Comparison of ENCODE assay signal across 23 cellular contexts in the genomic region with DNA sequence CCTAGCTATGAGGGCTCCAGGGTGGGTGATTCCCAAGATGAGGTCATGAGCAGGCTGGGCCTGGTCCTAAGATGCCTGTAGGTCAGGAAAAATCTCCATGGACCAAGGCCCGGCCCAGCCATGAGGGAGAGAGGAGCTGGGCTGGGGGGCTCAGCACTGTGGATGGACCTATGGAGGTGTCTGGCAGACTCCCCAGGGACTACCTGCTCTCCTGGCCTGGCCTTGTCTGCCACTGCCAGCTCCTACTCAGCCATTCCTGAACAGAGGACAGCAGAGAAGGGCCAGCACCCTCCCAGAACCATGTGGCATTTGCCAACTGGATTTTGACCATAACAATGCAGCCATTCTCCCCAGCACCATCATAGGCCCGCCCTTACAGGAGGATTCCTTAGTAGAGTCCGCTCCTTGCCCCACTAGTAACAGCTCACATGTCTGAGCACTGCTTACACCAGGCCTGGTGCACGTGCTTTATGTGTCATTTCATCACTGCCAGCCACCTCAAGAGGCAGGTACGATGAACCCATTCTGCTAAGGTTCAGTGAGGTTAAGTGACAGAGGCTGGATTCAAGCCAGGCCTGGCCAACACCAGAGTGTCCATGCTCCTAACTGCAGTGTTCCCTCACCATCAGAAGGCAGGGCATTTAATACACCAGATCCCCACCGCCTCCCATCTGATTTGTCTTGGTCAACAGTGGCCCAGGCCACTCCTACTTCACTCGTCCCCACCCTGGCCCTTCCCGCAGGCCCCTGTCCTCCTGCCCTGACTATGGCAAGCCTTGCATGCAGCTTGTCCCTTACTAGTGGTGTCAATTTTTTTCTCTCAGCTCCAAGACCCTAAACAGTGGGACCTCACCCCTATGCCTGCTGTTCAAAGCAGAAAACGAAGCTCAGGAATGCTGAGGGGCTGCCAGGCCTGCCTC. TPM values are rescaled to one million over a fixed set of nuclear protein-coding genes. Genes with fewer than 3 reads are reported as not detected.
DNase-seq lines count a peak whose midpoint lies in the region; ATAC-seq lines count a peak whose summit lies in the region.
"Had no signal": no experiment of that assay in that cellular context is flagged by ENCODE, and none has a peak within 500 bp of the region (broad histone marks: within the 10 kb centered on the region; RNA-seq: fewer than 3 reads in every experiment).

No MANE protein-coding gene starts in this region.

- no peaks in the 10 kb centered on the region for H3K9me3 Mint-ChIP-seq in activated T-cell treated with anti-CD3 and anti-CD28 coated beads, Interleukin-2, amount 50 U/mL, for 24 hours
- H3K9me3 Mint-ChIP-seq in activated CD4-positive, alpha-beta memory T cell treated with anti-CD3 and anti-CD28 coated beads, Interleukin-2, amount 10 ng/mL, durations not matched to agents 7 days and 5 days = no peaks in the 10 kb centered on the region
- no peaks in the 10 kb centered on the region for H3K9me3 Mint-ChIP-seq in stimulated activated memory B cell treated with anti-CD40 and anti-IgM and Interleukin-4, amounts not matched to agents 10 μg/mL and 1 μg/mL and 100 μg/mL, for 72 hours

- H3K36me3 Mint-ChIP-seq in activated T-cell treated with anti-CD3 and anti-CD28 coated beads, Interleukin-2, amount 50 U/mL, for 24 hours (ENCODE audit: low read depth) = no peaks in the 10 kb centered on the region
- peaks cover 3% of the 10 kb centered on the region for H3K36me3 Mint-ChIP-seq in activated CD4-positive, alpha-beta memory T cell treated with anti-CD3 and anti-CD28 coated beads, Interleukin-2, amount 10 ng/mL, durations not matched to agents 7 days and 5 days (ENCODE audit: low read depth)
- no peaks in the 10 kb centered on the region for H3K36me3 Mint-ChIP-seq in stimulated activated memory B cell treated with anti-CD40 and anti-IgM and Interleukin-4, amounts not matched to agents 10 μg/mL and 1 μg/mL and 100 μg/mL, for 72 hours

- ATAC-seq in left lobe of liver = peak; percentile 74
- ATAC-seq in stimulated activated memory B cell treated with anti-CD40 and anti-IgM and Interleukin-4, amounts not matched to agents 10 μg/mL and 1 μg/mL and 100 μg/mL, for 72 hours = no peak
- ATAC-seq in GM21447 (IDR thresholded peaks at IDR 0.05; ENCODE audit: unreplicated experiment) = no peak
- ATAC-seq: right cardiac atrium had no signal

- H3K4me3 Mint-ChIP-seq in activated T-cell treated with anti-CD3 and anti-CD28 coated beads, Interleukin-2, amount 50 U/mL, for 24 hours = peak overlapping the region; percentile 28
- peak overlapping the region; percentile 45 for H3K4me3 Mint-ChIP-seq in activated CD4-positive, alpha-beta memory T cell treated with anti-CD3 and anti-CD28 coated beads, Interleukin-2, amount 10 ng/mL, durations not matched to agents 7 days and 5 days
- H3K4me3 Mint-ChIP-seq in stimulated activated memory B cell treated with anti-CD40 and anti-IgM and Interleukin-4, amounts not matched to agents 10 μg/mL and 1 μg/mL and 100 μg/mL, for 72 hours = no peak overlapping the region

- POLR2A ChIA-PET in activated CD4-positive, alpha-beta memory T cell treated with anti-CD3 and anti-CD28 coated beads, Interleukin-2, amount 10 ng/mL, durations not matched to agents 7 days and 5 days (lab: Charles Lee) = interaction anchor here (1.0 to 3.5 kb wide), 7 partner anchors 16 to 162 kb away, joined by 3 to 12 read pairs (median 5); a partner anchor contains a TSS

- peak overlapping the region; percentile 10 for H3K27ac Mint-ChIP-seq in activated T-cell treated with anti-CD3 and anti-CD28 coated beads, Interleukin-2, amount 50 U/mL, for 24 hours
- H3K27ac Mint-ChIP-seq in activated CD4-positive, alpha-beta memory T cell treated with anti-CD3 and anti-CD28 coated beads, Interleukin-2, amount 10 ng/mL, durations not matched to agents 7 days and 5 days = peak overlapping the region; percentile 43
- H3K27ac Mint-ChIP-seq in stimulated activated memory B cell treated with anti-CD40 and anti-IgM and Interleukin-4, amounts not matched to agents 10 μg/mL and 1 μg/mL and 100 μg/mL, for 72 hours = peak overlapping the region; percentile 22

- CTCF ChIA-PET in activated CD4-positive, alpha-beta memory T cell treated with anti-CD3 and anti-CD28 coated beads, Interleukin-2, amount 10 ng/mL, durations not matched to agents 7 days and 5 days (lab: Charles Lee) = interaction anchor here (1.4 kb wide), 1 partner anchor 15 kb away, joined by 3 read pairs; no protein-coding TSS in a partner anchor

- H3K27me3 Mint-ChIP-seq in activated T-cell treated with anti-CD3 and anti-CD28 coated beads, Interleukin-2, amount 50 U/mL, for 24 hours = peaks cover 50% of the 10 kb centered on the region
- peaks cover 18% of the 10 kb centered on the region for H3K27me3 Mint-ChIP-seq in activated CD4-positive, alpha-beta memory T cell treated with anti-CD3 and anti-CD28 coated beads, Interleukin-2, amount 10 ng/mL, durations not matched to agents 7 days and 5 days
- peaks cover 38% of the 10 kb centered on the region for H3K27me3 Mint-ChIP-seq in stimulated activated memory B cell treated with anti-CD40 and anti-IgM and Interleukin-4, amounts not matched to agents 10 μg/mL and 1 μg/mL and 100 μg/mL, for 72 hours

- no peak for DNase-seq in activated T-cell treated with anti-CD3 and anti-CD28 coated beads, Interleukin-2, amount 50 U/mL, for 24 hours
- DNase-seq in activated T-cell treated with anti-CD3 and anti-CD28 coated beads, Interleukin-2, amount 50 U/mL, for 48 hours = no peak
- no peak for DNase-seq in activated CD4-positive, alpha-beta memory T cell treated with anti-CD3 and anti-CD28 coated beads, Interleukin-2, amount 10 ng/mL, durations not matched to agents 7 days and 5 days
- DNase-seq in left lobe of liver (ENCODE audit: low spot score) (peak; percentile 69), mesenteric fat pad (ENCODE audit: low spot score) (no peak), NCI-H2081 treated with DMSO at 0.1 percent for 48 hours (lab: John Stamatoyannopoulos, UW) (no peak)
- DNase-seq: activated CD4-positive, alpha-beta T cell treated with anti-CD3 and anti-CD28 coated beads for 4 hours; activated gamma-delta T cell treated with Interleukin-2 at 50 U/mL for 16 hours; effector CD8-positive, alpha-beta T cell; hippocampal formation; mammary epithelial cell; NCI-H1092 treated with DMSO at 0.1 percent for 48 hours; NCI-H187; NCI-H524; SK-N-SH; stimulated activated CD4-positive, alpha-beta T cell treated with anti-CD3 and anti-CD28 coated beads, Interleukin-2, amount 100 ng/mL, for 24 hours; trophoblast cell had no signal

- H3K4me1 Mint-ChIP-seq in activated T-cell treated with anti-CD3 and anti-CD28 coated beads, Interleukin-2, amount 50 U/mL, for 24 hours (ENCODE audit: low read depth) = peaks cover 54% of the 10 kb centered on the region
- peaks cover 60% of the 10 kb centered on the region for H3K4me1 Mint-ChIP-seq in activated CD4-positive, alpha-beta memory T cell treated with anti-CD3 and anti-CD28 coated beads, Interleukin-2, amount 10 ng/mL, durations not matched to agents 7 days and 5 days
- peaks cover 49% of the 10 kb centered on the region for H3K4me1 Mint-ChIP-seq in stimulated activated memory B cell treated with anti-CD40 and anti-IgM and Interleukin-4, amounts not matched to agents 10 μg/mL and 1 μg/mL and 100 μg/mL, for 72 hours

RNA-seq across cellular contexts. Expression of a gene that starts 0.7 kb away (rescaled TPM):
- total RNA-seq in activated CD4-positive, alpha-beta memory T cell treated with anti-CD3 and anti-CD28 coated beads, Interleukin-2, amount 10 ng/mL, durations not matched to agents 7 days and 5 days = 10 to 100 TPM; 32.9 to 36.6 TPM
- total RNA-seq in left lobe of liver (not detected), mesenteric fat pad (not detected)
- total RNA-seq: astrocyte, cardiac septum, HT1080, mammary epithelial cell, right cardiac atrium had no signal

RNA-seq across cellular contexts. Expression of a gene that starts 15.1 kb away (rescaled TPM):
- total RNA-seq in activated CD4-positive, alpha-beta memory T cell treated with anti-CD3 and anti-CD28 coated beads, Interleukin-2, amount 10 ng/mL, durations not matched to agents 7 days and 5 days = 10 to 100 TPM in 1 of 2 experiments, 1 to 10 TPM in 1; 7.4 to 12.6 TPM
- total RNA-seq in left lobe of liver (not detected), mesenteric fat pad (not detected)
- total RNA-seq: astrocyte, cardiac septum, HT1080, mammary epithelial cell, right cardiac atrium had no signal

Comparison
In these comparisons a context has a peak if more than half of its experiments do, and no peak if none do; other contexts are left out.
1. RNA of a gene that starts 0.7 kb away (total RNA-seq): 32.9 to 36.6 TPM in activated CD4-positive, alpha-beta memory T cell treated with anti-CD3 and anti-CD28 coated beads, Interleukin-2, amount 10 ng/mL, durations not matched to agents 7 days and 5 days; not detected in mesenteric fat pad (single experiment) and not detected in left lobe of liver (single experiment); every median in the first group is over 10 times any median in the second.
2. Peak in every context shown above with its lines, with median percentiles within 50 percentile points of each other: H3K27ac Mint-ChIP-seq.